7 cellular contexts compared by ENCODE assay signal in genomic region chr16:51487880-51488279, GRCh38.
"Had no signal": no experiment of that assay in that cellular context is flagged by ENCODE, and none has a peak within 500 bp of the region (broad histone marks: within the 10 kb centered on the region; RNA-seq: fewer than 3 reads in every experiment).

No MANE protein-coding gene starts in this region.

- H3K4me2 ChIP-seq: KMS-11 had no signal

- H3K4me3 ChIP-seq: K562 had no signal

- H3K9ac ChIP-seq: KMS-11 had no signal

- H3K27ac ChIP-seq: HL-60, KMS-11 had no signal

- FAIRE-seq: HTR-8/SVneo, K562 had no signal

- DNase-seq: IMR-90, KBM-7, KG1 had no signal

- ATAC-seq: K562 had no signal
